ENCODE assay signal across 1 cellular context in genomic region chr10:70575874-70576802, GRCh38.
TF ChIP-seq lines count a peak whose summit lies in the region.

No MANE protein-coding gene starts in this region.

TF ChIP-seq in K562, 482 proteins besides CTCF, POLR2A, EP300 and RAD21 (continued from another document):
- TF ChIP-seq, protein P1, sequence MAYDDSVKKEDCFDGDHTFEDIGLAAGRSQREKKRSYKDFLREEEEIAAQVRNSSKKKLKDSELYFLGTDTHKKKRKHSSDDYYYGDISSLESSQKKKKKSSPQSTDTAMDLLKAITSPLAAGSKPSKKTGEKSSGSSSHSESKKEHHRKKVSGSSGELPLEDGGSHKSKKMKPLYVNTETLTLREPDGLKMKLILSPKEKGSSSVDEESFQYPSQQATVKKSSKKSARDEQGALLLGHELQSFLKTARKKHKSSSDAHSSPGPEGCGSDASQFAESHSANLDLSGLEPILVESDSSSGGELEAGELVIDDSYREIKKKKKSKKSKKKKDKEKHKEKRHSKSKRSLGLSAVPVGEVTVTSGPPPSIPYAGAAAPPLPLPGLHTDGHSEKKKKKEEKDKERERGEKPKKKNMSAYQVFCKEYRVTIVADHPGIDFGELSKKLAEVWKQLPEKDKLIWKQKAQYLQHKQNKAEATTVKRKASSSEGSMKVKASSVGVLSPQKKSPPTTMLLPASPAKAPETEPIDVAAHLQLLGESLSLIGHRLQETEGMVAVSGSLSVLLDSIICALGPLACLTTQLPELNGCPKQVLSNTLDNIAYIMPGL (CRISPR knock-in tag; IDR thresholded peaks at IDR 0.05): 0 out of 2 replicates have a peak, but pooled peaks have one; percentile 26
- TF ChIP-seq ZBTB7A (IDR thresholded peaks at IDR 0.05; ENCODE audit: borderline replicate concordance, control insufficient read depth, low read depth, low read length): peak; percentile 64; the same call in 1 of the 2 replicates
- TF ChIP-seq, protein P2, sequence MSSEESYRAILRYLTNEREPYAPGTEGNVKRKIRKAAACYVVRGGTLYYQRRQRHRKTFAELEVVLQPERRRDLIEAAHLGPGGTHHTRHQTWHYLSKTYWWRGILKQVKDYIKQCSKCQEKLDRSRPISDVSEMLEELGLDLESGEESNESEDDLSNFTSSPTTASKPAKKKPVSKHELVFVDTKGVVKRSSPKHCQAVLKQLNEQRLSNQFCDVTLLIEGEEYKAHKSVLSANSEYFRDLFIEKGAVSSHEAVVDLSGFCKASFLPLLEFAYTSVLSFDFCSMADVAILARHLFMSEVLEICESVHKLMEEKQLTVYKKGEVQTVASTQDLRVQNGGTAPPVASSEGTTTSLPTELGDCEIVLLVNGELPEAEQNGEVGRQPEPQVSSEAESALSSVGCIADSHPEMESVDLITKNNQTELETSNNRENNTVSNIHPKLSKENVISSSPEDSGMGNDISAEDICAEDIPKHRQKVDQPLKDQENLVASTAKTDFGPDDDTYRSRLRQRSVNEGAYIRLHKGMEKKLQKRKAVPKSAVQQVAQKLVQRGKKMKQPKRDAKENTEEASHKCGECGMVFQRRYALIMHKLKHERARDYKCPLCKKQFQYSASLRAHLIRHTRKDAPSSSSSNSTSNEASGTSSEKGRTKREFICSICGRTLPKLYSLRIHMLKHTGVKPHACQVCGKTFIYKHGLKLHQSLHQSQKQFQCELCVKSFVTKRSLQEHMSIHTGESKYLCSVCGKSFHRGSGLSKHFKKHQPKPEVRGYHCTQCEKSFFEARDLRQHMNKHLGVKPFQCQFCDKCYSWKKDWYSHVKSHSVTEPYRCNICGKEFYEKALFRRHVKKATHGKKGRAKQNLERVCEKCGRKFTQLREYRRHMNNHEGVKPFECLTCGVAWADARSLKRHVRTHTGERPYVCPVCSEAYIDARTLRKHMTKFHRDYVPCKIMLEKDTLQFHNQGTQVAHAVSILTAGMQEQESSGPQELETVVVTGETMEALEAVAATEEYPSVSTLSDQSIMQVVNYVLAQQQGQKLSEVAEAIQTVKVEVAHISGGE (CRISPR knock-in tag; IDR thresholded peaks at IDR 0.05): peak in 1 of 3 experiments; percentile 61; a peak in 1 of 6 replicates
- peak; percentile 26; the same call in 1 of the 2 replicates for TF ChIP-seq PATZ1 (CRISPR knock-in tag; IDR thresholded peaks at IDR 0.05; ENCODE audit: borderline replicate concordance)
- peak; percentile 20 for TF ChIP-seq TBP (optimal IDR thresholded peaks at IDR 0.05; ENCODE audit: low read depth, low read length)
- 0 out of 2 replicates have a peak, but pooled peaks have one; percentile 43 for TF ChIP-seq BMI1 (IDR thresholded peaks at IDR 0.05; ENCODE audit: low read length)
- 0 out of 2 replicates have a peak, but pooled peaks have one; percentile 47 for TF ChIP-seq MAX (CRISPR knock-in tag; IDR thresholded peaks at IDR 0.05)
- peak; percentile 68; the same call in 1 of the 2 replicates for TF ChIP-seq NCOA1 (IDR thresholded peaks at IDR 0.05; ENCODE audit: low read depth)
- peak; percentile 21; the same call in 1 of the 2 replicates for TF ChIP-seq SMARCC2 (IDR thresholded peaks at IDR 0.05; ENCODE audit: low read depth)
- peak; percentile 89 for TF ChIP-seq HDAC2 (IDR thresholded peaks at IDR 0.05)
- peak; percentile 73; the same call in 1 of the 2 replicates for TF ChIP-seq ZNF175 (CRISPR knock-in tag; IDR thresholded peaks at IDR 0.05; ENCODE audit: low read depth)
- 0 out of 4 replicates have a peak, but pooled peaks of 1 of the 2 experiments have one; percentile 18 for TF ChIP-seq SIN3A (IDR thresholded peaks at IDR 0.05; ENCODE audit: borderline replicate concordance in 2 of 2, control insufficient read depth in 1 of 2, low read depth in 2 of 2, low read length in 2 of 2)
- no peak for TF ChIP-seq TCF7L2 (IDR thresholded peaks at IDR 0.05; ENCODE audit: low read depth, low read length)
- TF ChIP-seq RCOR1 (IDR thresholded peaks at IDR 0.05; ENCODE audit: borderline replicate concordance in 1 of 2, low read depth in 2 of 2, low read length in 2 of 2): peak; percentile 69 to 91
- TF ChIP-seq PHF20 (IDR thresholded peaks at IDR 0.05; ENCODE audit: partially characterized antibody): peak; percentile 48
- peak; percentile 41 for TF ChIP-seq EP400 (IDR thresholded peaks at IDR 0.05)
- TF ChIP-seq NR2C2 (CRISPR knock-in tag; IDR thresholded peaks at IDR 0.05): no peak
- peak; percentile 71 for TF ChIP-seq NR2C2 (tag; IDR thresholded peaks at IDR 0.05)
- no peak for TF ChIP-seq GABPB2 (CRISPR knock-in tag; conservative IDR thresholded peaks at IDR 0.05)
- TF ChIP-seq ZNF395 (CRISPR knock-in tag; IDR thresholded peaks at IDR 0.05): 0 out of 2 replicates have a peak, but pooled peaks have one; percentile 14
- 0 out of 2 replicates have a peak, but pooled peaks have one; percentile 10 for TF ChIP-seq DMBX1 (CRISPR knock-in tag; IDR thresholded peaks at IDR 0.05; ENCODE audit: borderline replicate concordance)
- TF ChIP-seq, protein P3, sequence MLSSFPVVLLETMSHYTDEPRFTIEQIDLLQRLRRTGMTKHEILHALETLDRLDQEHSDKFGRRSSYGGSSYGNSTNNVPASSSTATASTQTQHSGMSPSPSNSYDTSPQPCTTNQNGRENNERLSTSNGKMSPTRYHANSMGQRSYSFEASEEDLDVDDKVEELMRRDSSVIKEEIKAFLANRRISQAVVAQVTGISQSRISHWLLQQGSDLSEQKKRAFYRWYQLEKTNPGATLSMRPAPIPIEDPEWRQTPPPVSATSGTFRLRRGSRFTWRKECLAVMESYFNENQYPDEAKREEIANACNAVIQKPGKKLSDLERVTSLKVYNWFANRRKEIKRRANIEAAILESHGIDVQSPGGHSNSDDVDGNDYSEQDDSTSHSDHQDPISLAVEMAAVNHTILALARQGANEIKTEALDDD (IDR thresholded peaks at IDR 0.05): peak; percentile 90
- TF ChIP-seq MCM3 (IDR thresholded peaks at IDR 0.05): no peak
- peak; percentile 70 for TF ChIP-seq BRD9 (IDR thresholded peaks at IDR 0.05; ENCODE audit: low read depth, partially characterized antibody)
- peak; percentile 61; the same call in 1 of the 2 replicates for TF ChIP-seq ZBTB17 (CRISPR knock-in tag; IDR thresholded peaks at IDR 0.05)
- no peak for TF ChIP-seq ZBTB8A (IDR thresholded peaks at IDR 0.05; ENCODE audit: partially characterized antibody)
- peak in 1 of 2 experiments; percentile 25; a peak in 1 of 3 replicates for TF ChIP-seq CBX3 (IDR thresholded peaks at IDR 0.05; ENCODE audit: borderline replicate concordance in 1 of 2, low read length in 2 of 2)
- TF ChIP-seq, protein P4, sequence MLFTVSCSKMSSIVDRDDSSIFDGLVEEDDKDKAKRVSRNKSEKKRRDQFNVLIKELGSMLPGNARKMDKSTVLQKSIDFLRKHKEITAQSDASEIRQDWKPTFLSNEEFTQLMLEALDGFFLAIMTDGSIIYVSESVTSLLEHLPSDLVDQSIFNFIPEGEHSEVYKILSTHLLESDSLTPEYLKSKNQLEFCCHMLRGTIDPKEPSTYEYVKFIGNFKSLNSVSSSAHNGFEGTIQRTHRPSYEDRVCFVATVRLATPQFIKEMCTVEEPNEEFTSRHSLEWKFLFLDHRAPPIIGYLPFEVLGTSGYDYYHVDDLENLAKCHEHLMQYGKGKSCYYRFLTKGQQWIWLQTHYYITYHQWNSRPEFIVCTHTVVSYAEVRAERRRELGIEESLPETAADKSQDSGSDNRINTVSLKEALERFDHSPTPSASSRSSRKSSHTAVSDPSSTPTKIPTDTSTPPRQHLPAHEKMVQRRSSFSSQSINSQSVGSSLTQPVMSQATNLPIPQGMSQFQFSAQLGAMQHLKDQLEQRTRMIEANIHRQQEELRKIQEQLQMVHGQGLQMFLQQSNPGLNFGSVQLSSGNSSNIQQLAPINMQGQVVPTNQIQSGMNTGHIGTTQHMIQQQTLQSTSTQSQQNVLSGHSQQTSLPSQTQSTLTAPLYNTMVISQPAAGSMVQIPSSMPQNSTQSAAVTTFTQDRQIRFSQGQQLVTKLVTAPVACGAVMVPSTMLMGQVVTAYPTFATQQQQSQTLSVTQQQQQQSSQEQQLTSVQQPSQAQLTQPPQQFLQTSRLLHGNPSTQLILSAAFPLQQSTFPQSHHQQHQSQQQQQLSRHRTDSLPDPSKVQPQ (CRISPR knock-in tag; IDR thresholded peaks at IDR 0.05; ENCODE audit: borderline replicate concordance): no peak
- TF ChIP-seq GTF2A2 (tag; IDR thresholded peaks at IDR 0.05): no peak
- TF ChIP-seq, protein P5, sequence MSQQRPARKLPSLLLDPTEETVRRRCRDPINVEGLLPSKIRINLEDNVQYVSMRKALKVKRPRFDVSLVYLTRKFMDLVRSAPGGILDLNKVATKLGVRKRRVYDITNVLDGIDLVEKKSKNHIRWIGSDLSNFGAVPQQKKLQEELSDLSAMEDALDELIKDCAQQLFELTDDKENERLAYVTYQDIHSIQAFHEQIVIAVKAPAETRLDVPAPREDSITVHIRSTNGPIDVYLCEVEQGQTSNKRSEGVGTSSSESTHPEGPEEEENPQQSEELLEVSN (IDR thresholded peaks at IDR 0.05; ENCODE audit: borderline replicate concordance in 1 of 2, extremely low read depth in 1 of 2, insufficient read depth in 1 of 2, insufficient read length in 1 of 2, low read depth in 1 of 2, low read length in 1 of 2, poor library complexity in 1 of 2, severe bottlenecking in 1 of 2): peak in 1 of 2 experiments; percentile 48
- TF ChIP-seq, protein P6, sequence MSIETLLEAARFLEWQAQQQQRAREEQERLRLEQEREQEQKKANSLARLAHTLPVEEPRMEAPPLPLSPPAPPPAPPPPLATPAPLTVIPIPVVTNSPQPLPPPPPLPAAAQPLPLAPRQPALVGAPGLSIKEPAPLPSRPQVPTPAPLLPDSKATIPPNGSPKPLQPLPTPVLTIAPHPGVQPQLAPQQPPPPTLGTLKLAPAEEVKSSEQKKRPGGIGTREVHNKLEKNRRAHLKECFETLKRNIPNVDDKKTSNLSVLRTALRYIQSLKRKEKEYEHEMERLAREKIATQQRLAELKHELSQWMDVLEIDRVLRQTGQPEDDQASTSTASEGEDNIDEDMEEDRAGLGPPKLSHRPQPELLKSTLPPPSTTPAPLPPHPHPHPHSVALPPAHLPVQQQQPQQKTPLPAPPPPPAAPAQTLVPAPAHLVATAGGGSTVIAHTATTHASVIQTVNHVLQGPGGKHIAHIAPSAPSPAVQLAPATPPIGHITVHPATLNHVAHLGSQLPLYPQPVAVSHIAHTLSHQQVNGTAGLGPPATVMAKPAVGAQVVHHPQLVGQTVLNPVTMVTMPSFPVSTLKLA (conservative IDR thresholded peaks at IDR 0.05): peak; percentile 38 to 53
